17 cellular contexts compared by ENCODE assay signal in genomic region chr12:47343684-47344567, GRCh38.
DNase-seq lines count a peak whose midpoint lies in the region; ATAC-seq and TF ChIP-seq lines count a peak whose summit lies in the region.
"Had no signal": no experiment of that assay in that cellular context is flagged by ENCODE, and none has a peak within 500 bp of the region (broad histone marks: within the 10 kb centered on the region; RNA-seq: fewer than 3 reads in every experiment).

No MANE protein-coding gene starts in this region.

- POLR2A ChIA-PET in PC-3 (lab: Charles Lee; ENCODE audit: unreplicated experiment), result no interaction called here

- H3K4me1 ChIP-seq in PC-3 (ENCODE audit: insufficient read depth, low read length) (peaks cover 3% of the 10 kb centered on the region; the same call in 1 of the 2 replicates), endodermal cell (ENCODE audit: control insufficient read depth, insufficient read depth, low read length) (no peaks in the 10 kb centered on the region)
- H3K4me1 ChIP-seq: BE2C had no signal

- H3K36me3 Mint-ChIP-seq in activated naive CD4-positive, alpha-beta T cell treated with anti-CD3 and anti-CD28 coated beads, Interleukin-2, amount 50 U/mL, for 24 hours, result peaks cover 10% of the 10 kb centered on the region
- no peaks in the 10 kb centered on the region for H3K36me3 Mint-ChIP-seq in endodermal cell (ENCODE audit: low read depth)

- peak overlapping the region; percentile 19 for H3K4me3 Mint-ChIP-seq in activated naive CD4-positive, alpha-beta T cell treated with anti-CD3 and anti-CD28 coated beads, Interleukin-2, amount 50 U/mL, for 24 hours
- H3K4me3 Mint-ChIP-seq in stimulated activated naive CD8-positive, alpha-beta T cell treated with anti-CD3 and anti-CD28 coated beads, Interleukin-15, amount 100 ng/mL, for 72 hours, result no peak overlapping the region
- no peak overlapping the region for H3K4me3 Mint-ChIP-seq in endodermal cell

- TF ChIP-seq CTCF in PC-3 (conservative IDR thresholded peaks at IDR 0.05; ENCODE audit: low read depth, low read length), result no peak
- TF ChIP-seq CTCF in endodermal cell (conservative IDR thresholded peaks at IDR 0.05), result no peak

- peaks cover 49% of the 10 kb centered on the region for H3K4me1 Mint-ChIP-seq in activated naive CD4-positive, alpha-beta T cell treated with anti-CD3 and anti-CD28 coated beads, Interleukin-2, amount 50 U/mL, for 24 hours
- peaks cover 50% of the 10 kb centered on the region for H3K4me1 Mint-ChIP-seq in stimulated activated naive CD8-positive, alpha-beta T cell treated with anti-CD3 and anti-CD28 coated beads, Interleukin-15, amount 100 ng/mL, for 72 hours
- no peaks in the 10 kb centered on the region for H3K4me1 Mint-ChIP-seq in endodermal cell

- CTCF ChIA-PET in PC-3 (lab: Charles Lee), result no interaction called here

- no peaks in the 10 kb centered on the region for H3K79me2 ChIP-seq in PC-3 (ENCODE audit: low read length)

- no peaks in the 10 kb centered on the region for H3K9me3 Mint-ChIP-seq in activated naive CD4-positive, alpha-beta T cell treated with anti-CD3 and anti-CD28 coated beads, Interleukin-2, amount 50 U/mL, for 24 hours
- no peaks in the 10 kb centered on the region for H3K9me3 Mint-ChIP-seq in stimulated activated naive CD8-positive, alpha-beta T cell treated with anti-CD3 and anti-CD28 coated beads, Interleukin-15, amount 100 ng/mL, for 72 hours
- H3K9me3 Mint-ChIP-seq in endodermal cell, result no peaks in the 10 kb centered on the region

- H3K9ac ChIP-seq in PC-3 (ENCODE audit: low read length), result no peak overlapping the region
- no peak overlapping the region for H3K9ac ChIP-seq in endodermal cell (ENCODE audit: extremely low read depth, low read length, poor library complexity, severe bottlenecking)

- H3K27me3 ChIP-seq in PC-3 (ENCODE audit: low read length) (no peaks in the 10 kb centered on the region), endodermal cell (ENCODE audit: control insufficient read depth, insufficient read depth, low read length, poor library complexity, severe bottlenecking) (no peaks in the 10 kb centered on the region)
- H3K27me3 ChIP-seq: BE2C had no signal

- DNase-seq in activated naive CD4-positive, alpha-beta T cell (lab: John Stamatoyannopoulos, UW), result no peak
- peak; percentile 44 for DNase-seq in PC-3
- no peak for DNase-seq in stimulated activated naive CD8-positive, alpha-beta T cell treated with anti-CD3 and anti-CD28 coated beads, Interleukin-15, amount 100 ng/mL, for 72 hours
- DNase-seq in G401 (ENCODE audit: low spot score), result no peak
- DNase-seq in endodermal cell, result no peak
- DNase-seq: amniotic stem cell; BE2C; Kasumi-1; NCI-H187; NCI-H524; occipital lobe; small intestine; stimulated activated naive CD4-positive, alpha-beta T cell treated with Interleukin-2 at 50 U/mL for 16 hours had no signal

- 85 to 97% methylated on average over 2 of the region's 2 CpGs for WGBS in endodermal cell (ENCODE audit: insufficient coverage in 1 of 2, insufficient read length in 1 of 2), 2 experiments

- in situ Hi-C loops in G401 (cut with HindIII; ENCODE audit: low sequenced_read_pairs), result no loop called here

- no TSS peak for BruUV-seq in PC-3 (replicated peaks; lab: Mats Ljungman, UMichigan)

- H3K27ac Mint-ChIP-seq in activated naive CD4-positive, alpha-beta T cell treated with anti-CD3 and anti-CD28 coated beads, Interleukin-2, amount 50 U/mL, for 24 hours, result peak overlapping the region; percentile 88
- peak overlapping the region; percentile 55 to 75 for H3K27ac Mint-ChIP-seq in stimulated activated naive CD8-positive, alpha-beta T cell treated with anti-CD3 and anti-CD28 coated beads, Interleukin-15, amount 100 ng/mL, for 72 hours
- no peak overlapping the region for H3K27ac Mint-ChIP-seq in endodermal cell

- H3K27ac ChIP-seq in PC-3 (ENCODE audit: low read length) (no peak overlapping the region), endodermal cell (ENCODE audit: low read depth, low read length) (no peak overlapping the region)
- H3K27ac ChIP-seq: HL-60 had no signal

- H3K9me2 ChIP-seq in PC-3 (replicated peaks; ENCODE audit: low read length), result no peaks in the 10 kb centered on the region

- H4K20me1 ChIP-seq in PC-3 (ENCODE audit: low read length), result no peaks in the 10 kb centered on the region

- H3F3A ChIP-seq in PC-3 (ENCODE audit: low read length, unreplicated experiment), result no peaks in the 10 kb centered on the region

- intact Hi-C loops in PC-3 (cut with micrococcal nuclease), result no loop called here

- H3K4me2 ChIP-seq in PC-3 (ENCODE audit: low read length), result no peak overlapping the region

- H3K36me3 ChIP-seq in PC-3 (ENCODE audit: low read depth, low read length) (no peaks in the 10 kb centered on the region), endodermal cell (ENCODE audit: control insufficient read depth, insufficient read depth, low read length) (no peaks in the 10 kb centered on the region)
- H3K36me3 ChIP-seq: BE2C had no signal

- H3K9me3 ChIP-seq in PC-3 (ENCODE audit: low read length) (no peaks in the 10 kb centered on the region), endodermal cell (ENCODE audit: control insufficient read depth, low read length) (no peaks in the 10 kb centered on the region)
- H3K9me3 ChIP-seq: BE2C had no signal

- no peaks in the 10 kb centered on the region for H3K27me3 Mint-ChIP-seq in activated naive CD4-positive, alpha-beta T cell treated with anti-CD3 and anti-CD28 coated beads, Interleukin-2, amount 50 U/mL, for 24 hours
- no peaks in the 10 kb centered on the region for H3K27me3 Mint-ChIP-seq in stimulated activated naive CD8-positive, alpha-beta T cell treated with anti-CD3 and anti-CD28 coated beads, Interleukin-15, amount 100 ng/mL, for 72 hours
- no peaks in the 10 kb centered on the region for H3K27me3 Mint-ChIP-seq in endodermal cell (ENCODE audit: insufficient read depth)

- H2AFZ ChIP-seq in PC-3 (ENCODE audit: low read length), result no peak overlapping the region

- H3K4me3 ChIP-seq in PC-3 (ENCODE audit: low read length) (no peak overlapping the region), endodermal cell (ENCODE audit: low read length) (no peak overlapping the region)

- ATAC-seq in PC-3 (no peak; the same call in 1 of the 2 replicates), esophagus mucosa (peak; percentile 68), GM21447 (IDR thresholded peaks at IDR 0.05; ENCODE audit: unreplicated experiment) (no peak)
- ATAC-seq in stimulated activated naive CD8-positive, alpha-beta T cell treated with anti-CD3 and anti-CD28 coated beads, Interleukin-15, amount 100 ng/mL, for 72 hours, result peak; percentile 75

Comparison
In these comparisons a context has a peak if more than half of its experiments do, and no peak if none do; other contexts are left out.
1. ATAC-seq: peak in esophagus mucosa (single experiment) and stimulated activated naive CD8-positive, alpha-beta T cell treated with anti-CD3 and anti-CD28 coated beads, Interleukin-15, amount 100 ng/mL, for 72 hours (single experiment); none in PC-3 (single experiment) and GM21447 (single experiment).